25 cellular contexts compared by ENCODE assay signal in genomic region chr4:142201041-142201440, GRCh38.
"Had no signal": no experiment of that assay in that cellular context is flagged by ENCODE, and none has a peak within 500 bp of the region (broad histone marks: within the 10 kb centered on the region; RNA-seq: fewer than 3 reads in every experiment).

No MANE protein-coding gene starts in this region.

- H3K9me3 ChIP-seq: colonic mucosa, left lung, mucosa of descending colon, right lobe of liver, tibial artery, upper lobe of right lung had no signal

- H3K4me1 ChIP-seq: colonic mucosa, left lung, right lobe of liver, upper lobe of right lung had no signal

- H3K27me3 ChIP-seq: colonic mucosa, left lung, right lobe of liver, tibial artery, upper lobe of right lung had no signal

- ATAC-seq: activated CD4-positive, CD25-positive, alpha-beta regulatory T cell treated with anti-CD3 and anti-CD28 coated beads, Interleukin-2, amount 50 U/mL, for 24 hours; activated naive CD8-positive, alpha-beta T cell treated with anti-CD3 and anti-CD28 coated beads, Interleukin-2, amount 50 U/mL, for 24 hours; esophagus mucosa; left lung; mucosa of descending colon; natural killer cell treated with Interleukin-12 subunit alpha and Interleukin-12 subunit beta and Interleukin-15 and Interleukin-18, amount 100 ng/mL, for 72 hours; right lobe of liver; stimulated activated memory B cell treated with anti-CD40 and anti-IgM and Interleukin-4, amounts not matched to agents 10 μg/mL and 1 μg/mL and 100 μg/mL, for 72 hours; stimulated activated naive CD8-positive, alpha-beta T cell treated with anti-CD3 and anti-CD28 coated beads, Interleukin-15, amount 100 ng/mL, for 72 hours; upper lobe of right lung had no signal

- H3K4me3 ChIP-seq: colonic mucosa, left lung, lung, mucosa of descending colon, right lobe of liver, skin epidermis, tibial artery, upper lobe of right lung had no signal

- DNase-seq: activated CD4-positive, alpha-beta memory T cell treated with anti-CD3 and anti-CD28 coated beads, Interleukin-2, amount 10 ng/mL, durations not matched to agents 7 days and 5 days; activated CD4-positive, alpha-beta T cell treated with anti-CD3 and anti-CD28 coated beads for 48 hours; activated CD8-positive, alpha-beta memory T cell treated with anti-CD3 and anti-CD28 coated beads, Interleukin-2, amount 50 U/mL, for 48 hours; activated gamma-delta T cell; activated naive CD4-positive, alpha-beta T cell treated with anti-CD3 and anti-CD28 coated beads, Interleukin-2, amount 10 ng/mL, durations not matched to agents 7 days and 5 days; activated naive CD8-positive, alpha-beta T cell treated with anti-CD3 and anti-CD28 coated beads, Interleukin-2, amount 50 U/mL, for 24 hours; activated T-cell treated with anti-CD3 and anti-CD28 coated beads, Interleukin-2, amount 50 U/mL, for 24 hours; colonic mucosa; left lung; mesendoderm; mucosa of descending colon; right lobe of liver; stimulated activated CD4-positive, alpha-beta T cell treated with anti-CD3 and anti-CD28 coated beads, Interleukin-4, amount 100 ng/mL, for 4 hours; stimulated activated CD8-positive, alpha-beta memory T cell treated with anti-CD3 and anti-CD28 coated beads, Interleukin-4, amount 100 ng/mL, for 48 hours; stimulated activated naive CD8-positive, alpha-beta T cell treated with anti-CD3 and anti-CD28 coated beads, Interleukin-15, amount 100 ng/mL, for 72 hours; T1000; tibial artery; upper lobe of right lung; WERI-Rb-1 had no signal

- H3K36me3 ChIP-seq: colonic mucosa, left lung, right lobe of liver, tibial artery, upper lobe of right lung, WERI-Rb-1 had no signal
